8 cellular contexts compared by ENCODE assay signal in genomic region chr10:16950686-16951681, GRCh38.
A peak's percentile ranks its signal among the peaks of the same experiment; 100 is the strongest.
DNase-seq lines count a peak whose midpoint lies in the region; ATAC-seq and TF ChIP-seq lines count a peak whose summit lies in the region.

No MANE protein-coding gene starts in this region.

- no peak overlapping the region for H3K27ac ChIP-seq in transverse colon

- peak; percentile 63 for DNase-seq in AG10803 (ENCODE audit: low read depth)
- peak; percentile 70 for DNase-seq in HFFc6
- DNase-seq in astrocyte of the hippocampus (ENCODE audit: low read depth, low spot score), result peak; percentile 93
- DNase-seq in left kidney (ENCODE audit: low read depth, low spot score), result peak; percentile 91
- DNase-seq in transverse colon, result no peak
- DNase-seq in SW 1271 (lab: John Stamatoyannopoulos, UW), result no peak
- DNase-seq in T-helper 2 cell, result no peak

- TF ChIP-seq CTCF in AG10803 (conservative IDR thresholded peaks at IDR 0.05; ENCODE audit: low read length) (no peak), HFFc6 (IDR thresholded peaks at IDR 0.05) (no peak), transverse colon (IDR thresholded peaks at IDR 0.05) (no peak)

- H3K9me3 Mint-ChIP-seq in HFFc6, result no peaks in the 10 kb centered on the region

- intact Hi-C loops in transverse colon (cut with DNase I; ENCODE audit: low total_unique reads), result no loop called here

- peak overlapping the region; percentile 93 for H3K27ac Mint-ChIP-seq in HFFc6

- no peaks in the 10 kb centered on the region for H3K9me3 ChIP-seq in transverse colon

- no peaks in the 10 kb centered on the region for H3K27me3 ChIP-seq in transverse colon

- H3K36me3 ChIP-seq in transverse colon, result no peaks in the 10 kb centered on the region

- no peaks in the 10 kb centered on the region; the same call in 1 of the 2 replicates for H3K36me3 Mint-ChIP-seq in HFFc6 (ENCODE audit: low read depth)

- TF ChIP-seq EP300 in transverse colon (IDR thresholded peaks at IDR 0.05; ENCODE audit: low read depth), result no peak

- in situ Hi-C loops in transverse colon (cut with MboI; ENCODE audit: low pct_ligation_motif_present in 1 of 4, low pct_unique_long_range_greater_than_20kb in 1 of 4, low sequenced_read_pairs in 3 of 4), result no loop called here

- ATAC-seq in HG03378 (IDR thresholded peaks at IDR 0.05; ENCODE audit: unreplicated experiment), result no peak

- no peaks in the 10 kb centered on the region for H3K27me3 Mint-ChIP-seq in HFFc6 (ENCODE audit: insufficient read depth)

- H3K4me3 Mint-ChIP-seq in HFFc6, result peak overlapping the region; percentile 86

- no peak overlapping the region for H3K4me3 ChIP-seq in AG10803 (ENCODE audit: low read length)
- H3K4me3 ChIP-seq in transverse colon, result no peak overlapping the region

- WGBS in transverse colon (ENCODE audit: low coverage in 1 of 2), 2 donors, result 52% methylated on average over 8 of the region's 8 CpGs

- peaks cover 59% of the 10 kb centered on the region for H3K4me1 Mint-ChIP-seq in HFFc6 (ENCODE audit: low read depth)

- TF ChIP-seq POLR2A in transverse colon (IDR thresholded peaks at IDR 0.05), result no peak

- no peaks in the 10 kb centered on the region for H3K4me1 ChIP-seq in transverse colon

Comparison
In these comparisons a context has a peak if more than half of its experiments do, and no peak if none do; other contexts are left out.
1. DNase-seq: peak in AG10803 (single experiment), HFFc6 (single experiment), astrocyte of the hippocampus (single experiment) and left kidney (single experiment); none in transverse colon (single experiment), SW 1271 (0 of 2) and T-helper 2 cell (0 of 5).